In the genomic region with DNA sequence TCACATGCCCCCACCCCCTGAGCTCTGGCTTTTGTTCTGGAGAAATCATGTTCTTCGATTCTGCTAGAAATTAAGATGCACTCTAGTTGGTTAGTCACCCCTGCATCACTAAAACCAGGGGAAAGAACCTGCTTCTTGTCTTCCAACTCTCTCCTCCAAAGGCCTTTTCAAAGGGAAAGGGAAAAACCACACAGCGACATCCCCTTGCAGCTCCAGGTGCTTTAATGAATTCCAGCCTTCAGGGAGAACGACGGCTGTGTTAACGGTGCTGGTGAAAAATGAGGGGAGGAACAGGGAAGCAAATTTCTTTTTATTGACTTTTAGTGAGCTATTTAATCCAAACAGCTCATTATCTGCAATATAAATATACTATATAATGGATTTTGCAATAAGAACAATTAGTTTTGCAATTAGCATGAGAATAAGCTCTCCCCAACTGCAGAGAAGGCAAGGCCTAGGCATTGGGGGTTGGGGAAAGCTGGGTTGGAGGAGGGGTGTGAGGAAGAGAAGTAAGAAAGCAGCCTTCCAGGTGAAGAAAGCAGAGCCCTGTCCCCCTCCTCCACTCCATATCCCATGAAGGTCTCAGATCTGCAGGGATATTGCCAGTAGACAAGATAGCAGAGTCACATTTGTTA, we compare ENCODE assay signal across 1 cellular context.
A peak's percentile ranks its signal among the peaks of the same experiment; 100 is the strongest.
TF ChIP-seq lines count a peak whose summit lies in the region.

No MANE protein-coding gene starts in this region.

TF ChIP-seq in H1, 55 proteins besides CTCF, POLR2A, EP300 and RAD21:
- TF ChIP-seq TCF12 (IDR thresholded peaks at IDR 0.05; ENCODE audit: low read depth, low read length), result 0 out of 2 replicates have a peak, but pooled peaks have one; percentile 19
- TF ChIP-seq CEBPB (IDR thresholded peaks at IDR 0.05; ENCODE audit: low read depth, low read length), result 0 out of 2 replicates have a peak, but pooled peaks have one; percentile 14
- TF ChIP-seq SP1 (IDR thresholded peaks at IDR 0.05; ENCODE audit: low read depth, low read length), result peak; percentile 82; the same call in 1 of the 2 replicates
- TF ChIP-seq NRF1 (IDR thresholded peaks at IDR 0.05; ENCODE audit: low read depth, low read length), result no peak
- no peak for TF ChIP-seq BRCA1 (IDR thresholded peaks at IDR 0.05; ENCODE audit: low read depth, low read length)
- TF ChIP-seq JUN (IDR thresholded peaks at IDR 0.05; ENCODE audit: low read depth, low read length), result no peak
- TF ChIP-seq, protein P1, sequence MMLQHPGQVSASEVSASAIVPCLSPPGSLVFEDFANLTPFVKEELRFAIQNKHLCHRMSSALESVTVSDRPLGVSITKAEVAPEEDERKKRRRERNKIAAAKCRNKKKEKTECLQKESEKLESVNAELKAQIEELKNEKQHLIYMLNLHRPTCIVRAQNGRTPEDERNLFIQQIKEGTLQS (IDR thresholded peaks at IDR 0.05; ENCODE audit: insufficient read depth, low read depth, low read length), result no peak
- no peak for TF ChIP-seq JUND (IDR thresholded peaks at IDR 0.05; ENCODE audit: low read length)
- TF ChIP-seq CHD1 (IDR thresholded peaks at IDR 0.05; ENCODE audit: low read depth, low read length), result no peak
- no peak for TF ChIP-seq PHF8 (conservative IDR thresholded peaks at IDR 0.05; ENCODE audit: low read depth, low read length)
- TF ChIP-seq CBX8 (IDR thresholded peaks at IDR 0.05; ENCODE audit: borderline replicate concordance, low read depth, low read length), result no peak
- TF ChIP-seq TBP (IDR thresholded peaks at IDR 0.05; ENCODE audit: low read depth, low read length), result peak; percentile 11; the same call in 1 of the 2 replicates
- TF ChIP-seq FOSL1 (IDR thresholded peaks at IDR 0.05; ENCODE audit: insufficient read depth, low read depth, low read length), result no peak
- no peak for TF ChIP-seq SRF (IDR thresholded peaks at IDR 0.05; ENCODE audit: low read depth, low read length)
- TF ChIP-seq BCL11A (IDR thresholded peaks at IDR 0.05; ENCODE audit: low read depth in 2 of 2, low read length in 2 of 2), result no peak
- TF ChIP-seq TEAD4 (IDR thresholded peaks at IDR 0.05; ENCODE audit: low read depth, low read length), result 0 out of 2 replicates have a peak, but pooled peaks have one; percentile 13
- TF ChIP-seq EZH2 (IDR thresholded peaks at IDR 0.05; ENCODE audit: low read depth, low read length, severe bottlenecking), result no peak
- no peak for TF ChIP-seq GTF2F1 (IDR thresholded peaks at IDR 0.05; ENCODE audit: borderline replicate concordance, low read depth, low read length)
- no peak for TF ChIP-seq BACH1 (IDR thresholded peaks at IDR 0.05; ENCODE audit: low read length)
- TF ChIP-seq NANOG (IDR thresholded peaks at IDR 0.05; ENCODE audit: insufficient read depth, low read depth, low read length, poor library complexity, severe bottlenecking), result no peak
- TF ChIP-seq KDM5A (IDR thresholded peaks at IDR 0.05; ENCODE audit: low read length), result no peak
- TF ChIP-seq HDAC6 (IDR thresholded peaks at IDR 0.05; ENCODE audit: low read depth, low read length), result no peak
- no peak for TF ChIP-seq EGR1 (IDR thresholded peaks at IDR 0.05; ENCODE audit: borderline replicate concordance, low read depth, low read length)
- TF ChIP-seq, protein P2, sequence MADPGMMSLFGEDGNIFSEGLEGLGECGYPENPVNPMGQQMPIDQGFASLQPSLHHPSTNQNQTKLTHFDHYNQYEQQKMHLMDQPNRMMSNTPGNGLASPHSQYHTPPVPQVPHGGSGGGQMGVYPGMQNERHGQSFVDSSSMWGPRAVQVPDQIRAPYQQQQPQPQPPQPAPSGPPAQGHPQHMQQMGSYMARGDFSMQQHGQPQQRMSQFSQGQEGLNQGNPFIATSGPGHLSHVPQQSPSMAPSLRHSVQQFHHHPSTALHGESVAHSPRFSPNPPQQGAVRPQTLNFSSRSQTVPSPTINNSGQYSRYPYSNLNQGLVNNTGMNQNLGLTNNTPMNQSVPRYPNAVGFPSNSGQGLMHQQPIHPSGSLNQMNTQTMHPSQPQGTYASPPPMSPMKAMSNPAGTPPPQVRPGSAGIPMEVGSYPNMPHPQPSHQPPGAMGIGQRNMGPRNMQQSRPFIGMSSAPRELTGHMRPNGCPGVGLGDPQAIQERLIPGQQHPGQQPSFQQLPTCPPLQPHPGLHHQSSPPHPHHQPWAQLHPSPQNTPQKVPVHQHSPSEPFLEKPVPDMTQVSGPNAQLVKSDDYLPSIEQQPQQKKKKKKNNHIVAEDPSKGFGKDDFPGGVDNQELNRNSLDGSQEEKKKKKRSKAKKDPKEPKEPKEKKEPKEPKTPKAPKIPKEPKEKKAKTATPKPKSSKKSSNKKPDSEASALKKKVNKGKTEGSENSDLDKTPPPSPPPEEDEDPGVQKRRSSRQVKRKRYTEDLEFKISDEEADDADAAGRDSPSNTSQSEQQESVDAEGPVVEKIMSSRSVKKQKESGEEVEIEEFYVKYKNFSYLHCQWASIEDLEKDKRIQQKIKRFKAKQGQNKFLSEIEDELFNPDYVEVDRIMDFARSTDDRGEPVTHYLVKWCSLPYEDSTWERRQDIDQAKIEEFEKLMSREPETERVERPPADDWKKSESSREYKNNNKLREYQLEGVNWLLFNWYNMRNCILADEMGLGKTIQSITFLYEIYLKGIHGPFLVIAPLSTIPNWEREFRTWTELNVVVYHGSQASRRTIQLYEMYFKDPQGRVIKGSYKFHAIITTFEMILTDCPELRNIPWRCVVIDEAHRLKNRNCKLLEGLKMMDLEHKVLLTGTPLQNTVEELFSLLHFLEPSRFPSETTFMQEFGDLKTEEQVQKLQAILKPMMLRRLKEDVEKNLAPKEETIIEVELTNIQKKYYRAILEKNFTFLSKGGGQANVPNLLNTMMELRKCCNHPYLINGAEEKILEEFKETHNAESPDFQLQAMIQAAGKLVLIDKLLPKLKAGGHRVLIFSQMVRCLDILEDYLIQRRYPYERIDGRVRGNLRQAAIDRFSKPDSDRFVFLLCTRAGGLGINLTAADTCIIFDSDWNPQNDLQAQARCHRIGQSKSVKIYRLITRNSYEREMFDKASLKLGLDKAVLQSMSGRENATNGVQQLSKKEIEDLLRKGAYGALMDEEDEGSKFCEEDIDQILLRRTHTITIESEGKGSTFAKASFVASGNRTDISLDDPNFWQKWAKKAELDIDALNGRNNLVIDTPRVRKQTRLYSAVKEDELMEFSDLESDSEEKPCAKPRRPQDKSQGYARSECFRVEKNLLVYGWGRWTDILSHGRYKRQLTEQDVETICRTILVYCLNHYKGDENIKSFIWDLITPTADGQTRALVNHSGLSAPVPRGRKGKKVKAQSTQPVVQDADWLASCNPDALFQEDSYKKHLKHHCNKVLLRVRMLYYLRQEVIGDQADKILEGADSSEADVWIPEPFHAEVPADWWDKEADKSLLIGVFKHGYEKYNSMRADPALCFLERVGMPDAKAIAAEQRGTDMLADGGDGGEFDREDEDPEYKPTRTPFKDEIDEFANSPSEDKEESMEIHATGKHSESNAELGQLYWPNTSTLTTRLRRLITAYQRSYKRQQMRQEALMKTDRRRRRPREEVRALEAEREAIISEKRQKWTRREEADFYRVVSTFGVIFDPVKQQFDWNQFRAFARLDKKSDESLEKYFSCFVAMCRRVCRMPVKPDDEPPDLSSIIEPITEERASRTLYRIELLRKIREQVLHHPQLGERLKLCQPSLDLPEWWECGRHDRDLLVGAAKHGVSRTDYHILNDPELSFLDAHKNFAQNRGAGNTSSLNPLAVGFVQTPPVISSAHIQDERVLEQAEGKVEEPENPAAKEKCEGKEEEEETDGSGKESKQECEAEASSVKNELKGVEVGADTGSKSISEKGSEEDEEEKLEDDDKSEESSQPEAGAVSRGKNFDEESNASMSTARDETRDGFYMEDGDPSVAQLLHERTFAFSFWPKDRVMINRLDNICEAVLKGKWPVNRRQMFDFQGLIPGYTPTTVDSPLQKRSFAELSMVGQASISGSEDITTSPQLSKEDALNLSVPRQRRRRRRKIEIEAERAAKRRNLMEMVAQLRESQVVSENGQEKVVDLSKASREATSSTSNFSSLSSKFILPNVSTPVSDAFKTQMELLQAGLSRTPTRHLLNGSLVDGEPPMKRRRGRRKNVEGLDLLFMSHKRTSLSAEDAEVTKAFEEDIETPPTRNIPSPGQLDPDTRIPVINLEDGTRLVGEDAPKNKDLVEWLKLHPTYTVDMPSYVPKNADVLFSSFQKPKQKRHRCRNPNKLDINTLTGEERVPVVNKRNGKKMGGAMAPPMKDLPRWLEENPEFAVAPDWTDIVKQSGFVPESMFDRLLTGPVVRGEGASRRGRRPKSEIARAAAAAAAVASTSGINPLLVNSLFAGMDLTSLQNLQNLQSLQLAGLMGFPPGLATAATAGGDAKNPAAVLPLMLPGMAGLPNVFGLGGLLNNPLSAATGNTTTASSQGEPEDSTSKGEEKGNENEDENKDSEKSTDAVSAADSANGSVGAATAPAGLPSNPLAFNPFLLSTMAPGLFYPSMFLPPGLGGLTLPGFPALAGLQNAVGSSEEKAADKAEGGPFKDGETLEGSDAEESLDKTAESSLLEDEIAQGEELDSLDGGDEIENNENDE (IDR thresholded peaks at IDR 0.05; ENCODE audit: insufficient replicate concordance, low read length), result no peak
- TF ChIP-seq SIRT6 (IDR thresholded peaks at IDR 0.05; ENCODE audit: low read length), result no peak
- TF ChIP-seq ASH2L (IDR thresholded peaks at IDR 0.05; ENCODE audit: low read length), result peak; percentile 81
- TF ChIP-seq SAP30 (IDR thresholded peaks at IDR 0.05; ENCODE audit: insufficient read depth, insufficient replicate concordance, low read length), result no peak
- no peak for TF ChIP-seq SUZ12 (IDR thresholded peaks at IDR 0.05; ENCODE audit: low read length)
- TF ChIP-seq, protein P3, sequence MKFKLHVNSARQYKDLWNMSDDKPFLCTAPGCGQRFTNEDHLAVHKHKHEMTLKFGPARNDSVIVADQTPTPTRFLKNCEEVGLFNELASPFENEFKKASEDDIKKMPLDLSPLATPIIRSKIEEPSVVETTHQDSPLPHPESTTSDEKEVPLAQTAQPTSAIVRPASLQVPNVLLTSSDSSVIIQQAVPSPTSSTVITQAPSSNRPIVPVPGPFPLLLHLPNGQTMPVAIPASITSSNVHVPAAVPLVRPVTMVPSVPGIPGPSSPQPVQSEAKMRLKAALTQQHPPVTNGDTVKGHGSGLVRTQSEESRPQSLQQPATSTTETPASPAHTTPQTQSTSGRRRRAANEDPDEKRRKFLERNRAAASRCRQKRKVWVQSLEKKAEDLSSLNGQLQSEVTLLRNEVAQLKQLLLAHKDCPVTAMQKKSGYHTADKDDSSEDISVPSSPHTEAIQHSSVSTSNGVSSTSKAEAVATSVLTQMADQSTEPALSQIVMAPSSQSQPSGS (IDR thresholded peaks at IDR 0.05; ENCODE audit: low read length), result no peak; the same call in 1 of the 2 replicates
- no peak for TF ChIP-seq POLR2AphosphoS5 (IDR thresholded peaks at IDR 0.05; ENCODE audit: low read depth, low read length)
- no peak for TF ChIP-seq TAF7 (optimal IDR thresholded peaks at IDR 0.05; ENCODE audit: borderline replicate concordance, low read depth, low read length)
- TF ChIP-seq HDAC2 (IDR thresholded peaks at IDR 0.05; ENCODE audit: borderline replicate concordance in 1 of 2, low read depth in 2 of 2, low read length in 2 of 2), result no peak
- TF ChIP-seq MAFK (IDR thresholded peaks at IDR 0.05; ENCODE audit: low read depth, low read length), result no peak
- TF ChIP-seq CREB1 (IDR thresholded peaks at IDR 0.05), result no peak
- no peak for TF ChIP-seq CBX5 (IDR thresholded peaks at IDR 0.05; ENCODE audit: low read depth, low read length)
- no peak for TF ChIP-seq SIX5 (IDR thresholded peaks at IDR 0.05; ENCODE audit: low read depth, low read length)
- no peak for TF ChIP-seq SP4 (IDR thresholded peaks at IDR 0.05; ENCODE audit: low read length)
- TF ChIP-seq RXRA (IDR thresholded peaks at IDR 0.05; ENCODE audit: insufficient read depth, low read depth, low read length), result no peak
- no peak for TF ChIP-seq RBBP5 (IDR thresholded peaks at IDR 0.05; ENCODE audit: borderline replicate concordance, low read depth, low read length)
- TF ChIP-seq CHD2 (IDR thresholded peaks at IDR 0.05; ENCODE audit: low read length), result peak; percentile 54; the same call in 1 of the 2 replicates
- TF ChIP-seq, protein P4, sequence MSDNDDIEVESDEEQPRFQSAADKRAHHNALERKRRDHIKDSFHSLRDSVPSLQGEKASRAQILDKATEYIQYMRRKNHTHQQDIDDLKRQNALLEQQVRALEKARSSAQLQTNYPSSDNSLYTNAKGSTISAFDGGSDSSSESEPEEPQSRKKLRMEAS (IDR thresholded peaks at IDR 0.05), result peak; percentile 24
- TF ChIP-seq CTBP2 (IDR thresholded peaks at IDR 0.05; ENCODE audit: borderline replicate concordance, insufficient read depth, insufficient read length, low read length), result no peak
- no peak for TF ChIP-seq SIN3A (conservative IDR thresholded peaks at IDR 0.05 in 1 of 2, IDR thresholded peaks at IDR 0.05 in 1 of 2; ENCODE audit: low read depth in 1 of 2, low read length in 2 of 2)
- TF ChIP-seq, protein P5, sequence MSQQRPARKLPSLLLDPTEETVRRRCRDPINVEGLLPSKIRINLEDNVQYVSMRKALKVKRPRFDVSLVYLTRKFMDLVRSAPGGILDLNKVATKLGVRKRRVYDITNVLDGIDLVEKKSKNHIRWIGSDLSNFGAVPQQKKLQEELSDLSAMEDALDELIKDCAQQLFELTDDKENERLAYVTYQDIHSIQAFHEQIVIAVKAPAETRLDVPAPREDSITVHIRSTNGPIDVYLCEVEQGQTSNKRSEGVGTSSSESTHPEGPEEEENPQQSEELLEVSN (IDR thresholded peaks at IDR 0.05), result 0 out of 2 replicates have a peak, but pooled peaks have one; percentile 18
- TF ChIP-seq SP2 (IDR thresholded peaks at IDR 0.05; ENCODE audit: low read length), result no peak
- TF ChIP-seq TAF1 (IDR thresholded peaks at IDR 0.05; ENCODE audit: low read depth, low read length), result no peak
- TF ChIP-seq RNF2 (IDR thresholded peaks at IDR 0.05; ENCODE audit: borderline replicate concordance, low read depth, low read length, missing control alignments, poor library complexity, severe bottlenecking), result no peak
- 0 out of 2 replicates have a peak, but pooled peaks have one; percentile 18 for TF ChIP-seq YY1 (IDR thresholded peaks at IDR 0.05; ENCODE audit: low read depth, low read length)
- TF ChIP-seq, protein P6, sequence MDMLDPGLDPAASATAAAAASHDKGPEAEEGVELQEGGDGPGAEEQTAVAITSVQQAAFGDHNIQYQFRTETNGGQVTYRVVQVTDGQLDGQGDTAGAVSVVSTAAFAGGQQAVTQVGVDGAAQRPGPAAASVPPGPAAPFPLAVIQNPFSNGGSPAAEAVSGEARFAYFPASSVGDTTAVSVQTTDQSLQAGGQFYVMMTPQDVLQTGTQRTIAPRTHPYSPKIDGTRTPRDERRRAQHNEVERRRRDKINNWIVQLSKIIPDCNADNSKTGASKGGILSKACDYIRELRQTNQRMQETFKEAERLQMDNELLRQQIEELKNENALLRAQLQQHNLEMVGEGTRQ (IDR thresholded peaks at IDR 0.05; ENCODE audit: low read length), result no peak
- TF ChIP-seq RFX5 (IDR thresholded peaks at IDR 0.05; ENCODE audit: borderline replicate concordance, low read depth, low read length), result no peak
- no peak for TF ChIP-seq GABPA (IDR thresholded peaks at IDR 0.05; ENCODE audit: borderline replicate concordance, insufficient read depth, low read length)
- TF ChIP-seq KDM1A (IDR thresholded peaks at IDR 0.05; ENCODE audit: borderline replicate concordance, low read length), result no peak
- TF ChIP-seq KDM4A (IDR thresholded peaks at IDR 0.05; ENCODE audit: low read depth, low read length, severe bottlenecking), result no peak
- TF ChIP-seq ZNF274 (IDR thresholded peaks at IDR 0.05; ENCODE audit: borderline replicate concordance, extremely low read depth, low read length), result no peak
- 0 out of 2 replicates have a peak, but pooled peaks have one; percentile 73 for TF ChIP-seq POU5F1 (IDR thresholded peaks at IDR 0.05; ENCODE audit: low read depth, low read length)
